In the genomic region with DNA sequence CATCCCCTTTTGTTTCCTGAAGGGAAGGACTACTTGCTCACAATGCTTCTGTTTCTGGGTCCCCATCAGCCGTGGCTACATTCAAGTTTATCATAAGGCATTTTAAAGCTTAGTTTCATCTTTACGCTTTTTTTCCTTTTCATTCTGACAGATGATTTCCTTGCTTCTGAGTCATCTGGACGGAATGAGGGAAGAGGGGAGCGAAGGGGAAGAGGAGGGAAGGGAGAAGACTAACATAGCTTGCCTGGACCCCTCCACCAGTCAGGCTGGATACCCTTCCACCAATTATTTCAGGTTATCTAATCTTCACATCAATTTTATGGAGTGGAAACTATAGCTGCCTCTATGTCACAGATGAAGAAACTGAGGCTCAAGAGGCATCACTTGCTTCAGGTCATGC, we compare ENCODE assay signal across 18 cellular contexts. TPM values are rescaled to one million over a fixed set of nuclear protein-coding genes. Genes with fewer than 3 reads are reported as not detected.
DNase-seq lines count a peak whose midpoint lies in the region; ATAC-seq and TF ChIP-seq lines count a peak whose summit lies in the region.
"Had no signal": no experiment of that assay in that cellular context is flagged by ENCODE, and none has a peak within 500 bp of the region (broad histone marks: within the 10 kb centered on the region; RNA-seq: fewer than 3 reads in every experiment).

No MANE protein-coding gene starts in this region.

- in situ Hi-C loops in GM23248 (cut with MboI): no loop called here

- no peak for TF ChIP-seq RAD21 in SK-N-SH (IDR thresholded peaks at IDR 0.05; ENCODE audit: low read length)

- H3K9me2 ChIP-seq in GM23248 (ENCODE audit: insufficient read depth): no peaks in the 10 kb centered on the region
- no peaks in the 10 kb centered on the region for H3K9me2 ChIP-seq in SK-N-SH

- H3K27ac ChIP-seq in GM23248: no peak overlapping the region
- H3K27ac ChIP-seq in SK-N-SH (ENCODE audit: low read depth in 2 of 2, low read length in 1 of 2): no peak overlapping the region
- H3K27ac ChIP-seq: HL-60, RWPE1 had no signal

- H4K20me1 ChIP-seq in GM23248 (ENCODE audit: insufficient read depth): no peaks in the 10 kb centered on the region
- no peaks in the 10 kb centered on the region for H4K20me1 ChIP-seq in SK-N-SH (ENCODE audit: insufficient read depth)

- no peaks in the 10 kb centered on the region for H3K27me3 ChIP-seq in GM23248 (replicated peaks; ENCODE audit: insufficient read depth)
- H3K27me3 ChIP-seq in SK-N-SH (ENCODE audit: insufficient read depth): no peaks in the 10 kb centered on the region

- DNase-seq in GM23248: peak; percentile 27
- DNase-seq in SK-N-SH: no peak
- DNase-seq in fibroblast of pulmonary artery (ENCODE audit: low read depth): peak; percentile 33
- DNase-seq in NCI-H82 (lab: John Stamatoyannopoulos, UW): no peak
- no peak for DNase-seq in C1 segment of cervical spinal cord (lab: John Stamatoyannopoulos, UW)
- DNase-seq in NCI-H2107 (lab: John Stamatoyannopoulos, UW): no peak
- DNase-seq: AML-193, GDM1, Kasumi-1, MM.1S, NCI-H1092, NCI-H1436 treated with DMSO at 0.1 percent for 48 hours, NCI-H2081, OCI-M1 had no signal

- H3K9me3 ChIP-seq in GM23248 (ENCODE audit: low read depth) (no peaks in the 10 kb centered on the region), SK-N-SH (no peaks in the 10 kb centered on the region)

- CTCF ChIA-PET in SK-N-SH (lab: Yijun Ruan, JAX): interaction anchor here (0.8 to 7.8 kb wide), 11 partner anchors 9 to 414 kb away, joined by 3 to 73 read pairs (median 7); no protein-coding TSS in a partner anchor

- H2AFZ ChIP-seq in GM23248: no peak overlapping the region
- H2AFZ ChIP-seq in SK-N-SH (ENCODE audit: low read depth): 0 out of 2 replicates have a peak overlapping the region, but pooled peaks have one; percentile 60

- H3K4me1 ChIP-seq in GM23248 (ENCODE audit: insufficient read depth) (0 out of 2 replicates have a peak, but pooled peaks cover 10% of the 10 kb centered on the region), SK-N-SH (ENCODE audit: control insufficient read depth in 1 of 2, insufficient read depth in 2 of 2, low read depth in 1 of 2, low read length in 1 of 2) (peaks cover 0 to 5% of the 10 kb centered on the region in 2 experiments; a peak in 1 of 4 replicates)

- TF ChIP-seq EP300 in SK-N-SH (IDR thresholded peaks at IDR 0.05; ENCODE audit: borderline replicate concordance in 1 of 2, low read depth in 1 of 2, low read length in 1 of 2): no peak

- H3K4me3 ChIP-seq in GM23248 (no peak overlapping the region), SK-N-SH (ENCODE audit: low read depth in 2 of 2, low read length in 1 of 2) (no peak overlapping the region), fibroblast of pulmonary artery (replicated peaks; ENCODE audit: low read depth, low read length) (no peak overlapping the region)

- no peak overlapping the region for H3K9ac ChIP-seq in GM23248
- H3K9ac ChIP-seq in SK-N-SH: no peak overlapping the region

- TF ChIP-seq CTCF in SK-N-SH (IDR thresholded peaks at IDR 0.05): no peak
- no peak for TF ChIP-seq CTCF in fibroblast of pulmonary artery (IDR thresholded peaks at IDR 0.05; ENCODE audit: low read length, missing control alignments)

- H3K36me3 ChIP-seq in GM23248 (ENCODE audit: low read depth): no peaks in the 10 kb centered on the region
- no peaks in the 10 kb centered on the region for H3K36me3 ChIP-seq in SK-N-SH (replicated peaks in 1 of 2; ENCODE audit: control insufficient read depth in 1 of 2, insufficient read depth in 2 of 2, low read length in 1 of 2)

- H3F3A ChIP-seq in GM23248 (ENCODE audit: insufficient read depth) (no peaks in the 10 kb centered on the region), SK-N-SH (replicated peaks; ENCODE audit: insufficient read depth) (no peaks in the 10 kb centered on the region)

- 24 to 27% methylated on average over 4 of the region's 4 CpGs for WGBS in GM23248 (ENCODE audit: low coverage in 1 of 2, low lambda C conversion rate in 2 of 2, missing lambda C conversion rate in 2 of 2), 2 experiments
- 27% methylated on average over 4 of the region's 4 CpGs for WGBS in SK-N-SH (ENCODE audit: low lambda C conversion rate)

- no peaks in the 10 kb centered on the region for H3K79me2 ChIP-seq in GM23248 (ENCODE audit: insufficient read depth)
- H3K79me2 ChIP-seq in SK-N-SH (ENCODE audit: insufficient read depth): no peaks in the 10 kb centered on the region

- POLR2A ChIA-PET in SK-N-SH (lab: Yijun Ruan, JAX): no interaction called here

- ATAC-seq in HG02798 (IDR thresholded peaks at IDR 0.05; ENCODE audit: poor library complexity, unreplicated experiment): no peak

- H3K4me2 ChIP-seq in GM23248 (ENCODE audit: unreplicated experiment) (no peak overlapping the region), SK-N-SH (peak overlapping the region; percentile 14; the same call in 1 of the 2 replicates)

TF ChIP-seq in SK-N-SH, 30 proteins besides CTCF, POLR2A, EP300 and RAD21:
- no peak for TF ChIP-seq RFX5 (IDR thresholded peaks at IDR 0.05; ENCODE audit: low read length)
- TF ChIP-seq JUND (IDR thresholded peaks at IDR 0.05): peak; percentile 40; the same call in 1 of the 2 replicates
- TF ChIP-seq SMC3 (IDR thresholded peaks at IDR 0.05; ENCODE audit: low read depth, low read length): no peak
- TF ChIP-seq, protein P1, sequence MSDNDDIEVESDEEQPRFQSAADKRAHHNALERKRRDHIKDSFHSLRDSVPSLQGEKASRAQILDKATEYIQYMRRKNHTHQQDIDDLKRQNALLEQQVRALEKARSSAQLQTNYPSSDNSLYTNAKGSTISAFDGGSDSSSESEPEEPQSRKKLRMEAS (IDR thresholded peaks at IDR 0.05; ENCODE audit: low read depth): no peak
- no peak for TF ChIP-seq FOXJ3 (CRISPR knock-in tag; IDR thresholded peaks at IDR 0.05)
- peak; percentile 39; the same call in 1 of the 2 replicates for TF ChIP-seq FOSL2 (IDR thresholded peaks at IDR 0.05; ENCODE audit: borderline replicate concordance, low read depth)
- TF ChIP-seq SIN3A (IDR thresholded peaks at IDR 0.05; ENCODE audit: borderline replicate concordance, low read depth, low read length): no peak
- TF ChIP-seq NRF1 (IDR thresholded peaks at IDR 0.05; ENCODE audit: low read depth, low read length): no peak

RNA-seq across cellular contexts. Expression of gene FAM3D, which starts 27.6 kb away (rescaled TPM):
- total RNA-seq in GM23248 (2014; rRNA removed; shearing (Covaris generic)): not detected in 2 replicates
- not detected in 2 replicates for polyA plus RNA-seq in GM23248 (2016; fragmentation: Nextera tagmentation; extraction: Ambion mirVana)
- polyA plus RNA-seq in SK-N-SH (2012; rRNA removed): not detected in 2 replicates
- polyA plus RNA-seq in SK-N-SH (2012; cell fraction: cytosol; rRNA removed): not detected in 2 replicates
- polyA plus RNA-seq in SK-N-SH (2012; cell fraction: nucleus; rRNA removed): not detected in 2 replicates
- total RNA-seq: NCI-H460 had no signal

Comparison
In these comparisons a context has a peak if more than half of its experiments do, and no peak if none do; other contexts are left out.
1. DNase-seq: peak in GM23248 (single experiment) and fibroblast of pulmonary artery (single experiment); none in SK-N-SH (single experiment), NCI-H82 (single experiment), C1 segment of cervical spinal cord (0 of 14) and NCI-H2107 (single experiment).